Comparison of ENCODE assay signal across 24 cellular contexts in the genomic region with DNA sequence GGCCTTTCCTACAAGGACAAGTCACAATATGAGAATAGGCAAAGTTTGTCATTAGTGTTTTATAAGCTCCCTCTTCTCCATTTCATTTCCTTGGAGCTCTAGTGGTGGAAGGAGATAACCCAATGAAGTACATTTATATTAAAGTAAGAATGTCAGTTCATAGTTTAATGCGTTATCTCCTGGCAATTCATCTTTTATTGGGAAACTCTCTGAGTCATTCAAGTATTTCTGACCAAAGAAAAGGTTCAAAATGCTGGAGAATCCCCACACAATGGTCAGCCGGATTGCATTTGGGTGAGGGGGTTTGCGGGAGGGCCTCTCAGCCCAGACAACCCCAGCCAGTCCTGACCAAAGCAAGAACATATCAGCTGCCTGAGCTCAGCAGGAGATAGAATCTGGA.
"Had no signal": no experiment of that assay in that cellular context is flagged by ENCODE, and none has a peak within 500 bp of the region (broad histone marks: within the 10 kb centered on the region; RNA-seq: fewer than 3 reads in every experiment).

No MANE protein-coding gene starts in this region.

- H3K27ac ChIP-seq: coronary artery, left lung, ovary, psoas muscle, sigmoid colon, stomach, thyroid gland had no signal

- H3K9me3 ChIP-seq: left lung, mucosa of descending colon, ovary, psoas muscle, thyroid gland had no signal

- DNase-seq: hypothalamus; kidney; left lung; mesenchymal stem cell; mucosa of descending colon; naive B cell; occipital lobe; ovary; posterior cingulate gyrus; psoas muscle; right cardiac atrium; sigmoid colon; stimulated activated CD4-positive, alpha-beta T cell treated with anti-CD3 and anti-CD28 coated beads, Interleukin-2, amount 100 ng/mL, for 24 hours; stimulated activated CD4-positive, alpha-beta T cell treated with anti-CD3 and anti-CD28 coated beads, Interleukin-4, amount 100 ng/mL, for 24 hours; stimulated activated naive CD4-positive, alpha-beta T cell treated with Interleukin-2 at 50 U/mL for 16 hours; stomach; thyroid gland had no signal

- H3K9me3 Mint-ChIP-seq: natural killer cell treated with Interleukin-12 subunit alpha and Interleukin-12 subunit beta and Interleukin-15 and Interleukin-18, amount 100 ng/mL, for 72 hours had no signal

- H3K27me3 ChIP-seq: left lung, ovary, sigmoid colon, stomach, thyroid gland had no signal

- H3K27ac Mint-ChIP-seq: mesothelial cell of epicardium; naive B cell; natural killer cell treated with Interleukin-12 subunit alpha and Interleukin-12 subunit beta and Interleukin-15 and Interleukin-18, amount 100 ng/mL, for 72 hours; stimulated activated effector memory CD8-positive, alpha-beta T cell treated with anti-CD3 and anti-CD28 coated beads, Interleukin-12 subunit alpha, Interleukin-12 subunit beta, amount 100 ng/mL, for 72 hours; type B pancreatic cell had no signal

- H3K27me3 Mint-ChIP-seq: naive B cell, type B pancreatic cell had no signal

- H3K36me3 Mint-ChIP-seq: naive B cell; stimulated activated effector memory CD8-positive, alpha-beta T cell treated with anti-CD3 and anti-CD28 coated beads, Interleukin-12 subunit alpha, Interleukin-12 subunit beta, amount 100 ng/mL, for 72 hours had no signal

- H3K4me1 ChIP-seq: left lung, sigmoid colon, stomach, thyroid gland had no signal

- H3K4me3 ChIP-seq: coronary artery, left lung, mucosa of descending colon, ovary, psoas muscle, sigmoid colon, stomach, thyroid gland had no signal

- H3K4me3 Mint-ChIP-seq: mesothelial cell of epicardium; naive B cell; neural crest cell; stimulated activated effector memory CD8-positive, alpha-beta T cell treated with anti-CD3 and anti-CD28 coated beads, Interleukin-12 subunit alpha, Interleukin-12 subunit beta, amount 100 ng/mL, for 72 hours; type B pancreatic cell had no signal

- H3K4me1 Mint-ChIP-seq: naive B cell; stimulated activated effector memory CD8-positive, alpha-beta T cell treated with anti-CD3 and anti-CD28 coated beads, Interleukin-12 subunit alpha, Interleukin-12 subunit beta, amount 100 ng/mL, for 72 hours had no signal

- H3K36me3 ChIP-seq: left lung, ovary, sigmoid colon, stomach, thyroid gland had no signal

- FAIRE-seq: frontal cortex, kidney had no signal
